1 cellular context compared by ENCODE assay signal in genomic region chrX:39309721-39310152, GRCh38.
TF ChIP-seq lines count a peak whose summit lies in the region.

No MANE protein-coding gene starts in this region.

TF ChIP-seq in HEK293, 187 proteins besides CTCF, POLR2A, EP300 and RAD21 (continued from another document):
- no peak for TF ChIP-seq ZNF518A (tag by site-specific recombination; conservative IDR thresholded peaks at IDR 0.05; ENCODE audit: low read depth)
